In the genomic region with DNA sequence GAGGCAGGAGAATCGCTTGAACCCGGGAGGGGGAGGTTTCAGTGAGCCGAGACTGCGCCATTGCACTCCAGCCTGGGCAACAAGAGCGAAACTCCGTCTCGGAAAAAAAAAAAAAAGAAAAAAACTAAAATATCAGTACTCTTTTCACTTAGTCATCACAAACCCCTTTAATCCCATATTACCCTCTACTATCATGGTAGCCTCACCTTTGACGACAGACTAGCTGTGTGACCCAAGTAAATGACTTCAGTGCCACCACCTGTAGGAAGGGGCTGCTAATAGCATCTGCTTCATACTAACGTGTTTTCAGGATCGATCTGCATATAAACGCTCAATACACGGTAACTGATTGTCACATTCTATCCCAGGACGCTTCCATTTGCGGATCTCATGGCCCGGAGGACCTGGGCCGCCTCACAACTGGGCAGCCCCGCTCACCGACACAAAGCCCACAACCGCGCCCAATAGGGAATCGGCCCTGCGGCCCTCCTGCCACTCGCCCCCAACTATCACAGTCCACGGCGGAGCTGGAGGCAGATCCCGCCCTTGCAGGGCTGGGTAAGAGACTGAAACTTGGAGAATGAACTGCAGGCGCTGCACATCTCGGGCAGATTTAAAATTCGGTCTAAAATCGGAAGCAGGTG, we compare ENCODE assay signal across 1 cellular context.
TF ChIP-seq lines count a peak whose summit lies in the region.

No MANE protein-coding gene starts in this region.

TF ChIP-seq in HepG2, 621 proteins besides CTCF, POLR2A, EP300 and RAD21 (continued from another document):
- TF ChIP-seq ZBTB3 (CRISPR knock-in tag; IDR thresholded peaks at IDR 0.05; ENCODE audit: borderline replicate concordance, low read depth) (0 out of 2 replicates have a peak, but pooled peaks have one; percentile 19), NCOA1 (CRISPR knock-in tag; IDR thresholded peaks at IDR 0.05) (no peak), ZFY (CRISPR knock-in tag; IDR thresholded peaks at IDR 0.05) (peak; percentile 80), ZNF552 (CRISPR knock-in tag; IDR thresholded peaks at IDR 0.05; ENCODE audit: borderline replicate concordance) (no peak), ZNF350 (CRISPR knock-in tag; IDR thresholded peaks at IDR 0.05; ENCODE audit: borderline replicate concordance, low read depth) (no peak; the same call in 1 of the 2 replicates), PHF5A (CRISPR knock-in tag; IDR thresholded peaks at IDR 0.05; ENCODE audit: low read depth, unreplicated experiment) (no peak), ZNF564 (CRISPR knock-in tag; IDR thresholded peaks at IDR 0.05) (peak; percentile 49), ZNF724P (CRISPR knock-in tag; IDR thresholded peaks at IDR 0.05; ENCODE audit: borderline replicate concordance) (no peak), ZBTB21 (CRISPR knock-in tag; IDR thresholded peaks at IDR 0.05) (peak; percentile 50; the same call in 1 of the 2 replicates), PCBP2 (optimal IDR thresholded peaks at IDR 0.05; ENCODE audit: low read depth, low read length, poor library complexity, severe bottlenecking) (no peak), TRIM24 (CRISPR knock-in tag; IDR thresholded peaks at IDR 0.05) (no peak), TSC22D2 (CRISPR knock-in tag; IDR thresholded peaks at IDR 0.05; ENCODE audit: borderline replicate concordance) (no peak), MAF1 (CRISPR knock-in tag; IDR thresholded peaks at IDR 0.05; ENCODE audit: borderline replicate concordance) (no peak), SNAI1 (CRISPR knock-in tag; IDR thresholded peaks at IDR 0.05; ENCODE audit: borderline replicate concordance) (no peak), RFXANK (CRISPR knock-in tag; IDR thresholded peaks at IDR 0.05) (no peak), ZSCAN20 (CRISPR knock-in tag; IDR thresholded peaks at IDR 0.05; ENCODE audit: borderline replicate concordance) (0 out of 2 replicates have a peak, but pooled peaks have one; percentile 47), ZNF772 (CRISPR knock-in tag; IDR thresholded peaks at IDR 0.05) (no peak; the same call in 1 of the 2 replicates), SSRP1 (CRISPR knock-in tag; IDR thresholded peaks at IDR 0.05) (no peak), ADNP (CRISPR knock-in tag; IDR thresholded peaks at IDR 0.05) (no peak), SIN3A (IDR thresholded peaks at IDR 0.05; ENCODE audit: borderline replicate concordance, low read depth, low read length) (0 out of 2 replicates have a peak, but pooled peaks have one; percentile 60), ZEB1 (IDR thresholded peaks at IDR 0.05; ENCODE audit: insufficient replicate concordance, low read depth) (no peak), HNRNPK (IDR thresholded peaks at IDR 0.05; ENCODE audit: low read depth, low read length, poor library complexity, severe bottlenecking) (no peak), MAZ (IDR thresholded peaks at IDR 0.05; ENCODE audit: borderline replicate concordance, low read depth, low read length) (peak; percentile 30; the same call in 1 of the 2 replicates), MAZ (CRISPR knock-in tag; IDR thresholded peaks at IDR 0.05; ENCODE audit: low read depth) (no peak), ZNF776 (CRISPR knock-in tag; IDR thresholded peaks at IDR 0.05) (no peak), SRSF9 (IDR thresholded peaks at IDR 0.05; ENCODE audit: borderline replicate concordance, insufficient read depth, low read depth, low read length, poor library complexity, severe bottlenecking) (no peak), ZNF3 (CRISPR knock-in tag; IDR thresholded peaks at IDR 0.05) (0 out of 2 replicates have a peak, but pooled peaks have one; percentile 5), ZNF766 (CRISPR knock-in tag; IDR thresholded peaks at IDR 0.05; ENCODE audit: borderline replicate concordance) (no peak), ZNF572 (CRISPR knock-in tag; IDR thresholded peaks at IDR 0.05) (no peak), GTF3A (CRISPR knock-in tag; conservative IDR thresholded peaks at IDR 0.05) (no peak), PPARG (CRISPR knock-in tag; conservative IDR thresholded peaks at IDR 0.05) (no peak), ZNF891 (CRISPR knock-in tag; IDR thresholded peaks at IDR 0.05) (0 out of 2 replicates have a peak, but pooled peaks have one; percentile 32)
- TF ChIP-seq, protein P1, sequence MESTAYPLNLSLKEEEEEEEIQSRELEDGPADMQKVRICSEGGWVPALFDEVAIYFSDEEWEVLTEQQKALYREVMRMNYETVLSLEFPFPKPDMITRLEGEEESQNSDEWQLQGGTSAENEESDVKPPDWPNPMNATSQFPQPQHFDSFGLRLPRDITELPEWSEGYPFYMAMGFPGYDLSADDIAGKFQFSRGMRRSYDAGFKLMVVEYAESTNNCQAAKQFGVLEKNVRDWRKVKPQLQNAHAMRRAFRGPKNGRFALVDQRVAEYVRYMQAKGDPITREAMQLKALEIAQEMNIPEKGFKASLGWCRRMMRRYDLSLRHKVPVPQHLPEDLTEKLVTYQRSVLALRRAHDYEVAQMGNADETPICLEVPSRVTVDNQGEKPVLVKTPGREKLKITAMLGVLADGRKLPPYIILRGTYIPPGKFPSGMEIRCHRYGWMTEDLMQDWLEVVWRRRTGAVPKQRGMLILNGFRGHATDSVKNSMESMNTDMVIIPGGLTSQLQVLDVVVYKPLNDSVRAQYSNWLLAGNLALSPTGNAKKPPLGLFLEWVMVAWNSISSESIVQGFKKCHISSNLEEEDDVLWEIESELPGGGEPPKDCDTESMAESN (CRISPR knock-in tag; conservative IDR thresholded peaks at IDR 0.05): no peak
- TF ChIP-seq, protein P2, sequence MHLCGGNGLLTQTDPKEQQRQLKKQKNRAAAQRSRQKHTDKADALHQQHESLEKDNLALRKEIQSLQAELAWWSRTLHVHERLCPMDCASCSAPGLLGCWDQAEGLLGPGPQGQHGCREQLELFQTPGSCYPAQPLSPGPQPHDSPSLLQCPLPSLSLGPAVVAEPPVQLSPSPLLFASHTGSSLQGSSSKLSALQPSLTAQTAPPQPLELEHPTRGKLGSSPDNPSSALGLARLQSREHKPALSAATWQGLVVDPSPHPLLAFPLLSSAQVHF (CRISPR knock-in tag; IDR thresholded peaks at IDR 0.05): no peak
- TF ChIP-seq, protein P3, sequence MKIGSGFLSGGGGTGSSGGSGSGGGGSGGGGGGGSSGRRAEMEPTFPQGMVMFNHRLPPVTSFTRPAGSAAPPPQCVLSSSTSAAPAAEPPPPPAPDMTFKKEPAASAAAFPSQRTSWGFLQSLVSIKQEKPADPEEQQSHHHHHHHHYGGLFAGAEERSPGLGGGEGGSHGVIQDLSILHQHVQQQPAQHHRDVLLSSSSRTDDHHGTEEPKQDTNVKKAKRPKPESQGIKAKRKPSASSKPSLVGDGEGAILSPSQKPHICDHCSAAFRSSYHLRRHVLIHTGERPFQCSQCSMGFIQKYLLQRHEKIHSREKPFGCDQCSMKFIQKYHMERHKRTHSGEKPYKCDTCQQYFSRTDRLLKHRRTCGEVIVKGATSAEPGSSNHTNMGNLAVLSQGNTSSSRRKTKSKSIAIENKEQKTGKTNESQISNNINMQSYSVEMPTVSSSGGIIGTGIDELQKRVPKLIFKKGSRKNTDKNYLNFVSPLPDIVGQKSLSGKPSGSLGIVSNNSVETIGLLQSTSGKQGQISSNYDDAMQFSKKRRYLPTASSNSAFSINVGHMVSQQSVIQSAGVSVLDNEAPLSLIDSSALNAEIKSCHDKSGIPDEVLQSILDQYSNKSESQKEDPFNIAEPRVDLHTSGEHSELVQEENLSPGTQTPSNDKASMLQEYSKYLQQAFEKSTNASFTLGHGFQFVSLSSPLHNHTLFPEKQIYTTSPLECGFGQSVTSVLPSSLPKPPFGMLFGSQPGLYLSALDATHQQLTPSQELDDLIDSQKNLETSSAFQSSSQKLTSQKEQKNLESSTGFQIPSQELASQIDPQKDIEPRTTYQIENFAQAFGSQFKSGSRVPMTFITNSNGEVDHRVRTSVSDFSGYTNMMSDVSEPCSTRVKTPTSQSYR (CRISPR knock-in tag; IDR thresholded peaks at IDR 0.05; ENCODE audit: borderline replicate concordance): no peak
- TF ChIP-seq, protein P4, sequence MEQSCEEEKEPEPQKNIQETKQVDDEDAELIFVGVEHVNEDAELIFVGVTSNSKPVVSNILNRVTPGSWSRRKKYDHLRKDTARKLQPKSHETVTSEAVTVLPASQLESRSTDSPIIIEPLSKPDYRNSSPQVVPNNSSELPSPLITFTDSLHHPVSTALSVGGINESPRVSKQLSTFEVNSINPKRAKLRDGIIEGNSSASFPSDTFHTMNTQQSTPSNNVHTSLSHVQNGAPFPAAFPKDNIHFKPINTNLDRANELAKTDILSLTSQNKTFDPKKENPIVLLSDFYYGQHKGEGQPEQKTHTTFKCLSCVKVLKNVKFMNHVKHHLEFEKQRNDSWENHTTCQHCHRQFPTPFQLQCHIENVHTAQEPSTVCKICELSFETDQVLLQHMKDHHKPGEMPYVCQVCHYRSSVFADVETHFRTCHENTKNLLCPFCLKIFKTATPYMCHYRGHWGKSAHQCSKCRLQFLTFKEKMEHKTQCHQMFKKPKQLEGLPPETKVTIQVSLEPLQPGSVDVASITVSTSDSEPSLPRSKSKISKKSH (CRISPR knock-in tag; IDR thresholded peaks at IDR 0.05; ENCODE audit: borderline replicate concordance): no peak
